12 cellular contexts compared by ENCODE assay signal in genomic region chr6:112222111-112222726, GRCh38. TPM values are rescaled to one million over a fixed set of nuclear protein-coding genes. Genes with fewer than 3 reads are reported as not detected.
DNase-seq lines count a peak whose midpoint lies in the region; ATAC-seq and TF ChIP-seq lines count a peak whose summit lies in the region.
"Had no signal": no experiment of that assay in that cellular context is flagged by ENCODE, and none has a peak within 500 bp of the region (broad histone marks: within the 10 kb centered on the region; RNA-seq: fewer than 3 reads in every experiment).

No MANE protein-coding gene starts in this region.

- TF ChIP-seq POLR2A in gastroesophageal sphincter (IDR thresholded peaks at IDR 0.05) (no peak), sigmoid colon (IDR thresholded peaks at IDR 0.05) (no peak)

- H3K36me3 ChIP-seq in gastroesophageal sphincter (no peaks in the 10 kb centered on the region), sigmoid colon (no peaks in the 10 kb centered on the region)

- H3K27ac ChIP-seq in gastroesophageal sphincter (peak overlapping the region; percentile 81 to 98 (median 86)), sigmoid colon (peak overlapping the region; percentile 79 to 89 (median 84))
- H3K27ac ChIP-seq in CD4-positive, alpha-beta T cell (ENCODE audit: low read depth, low read length) = no peak overlapping the region

- no peak for TF ChIP-seq EP300 in gastroesophageal sphincter (IDR thresholded peaks at IDR 0.05)
- no peak for TF ChIP-seq EP300 in sigmoid colon (IDR thresholded peaks at IDR 0.05)

- no peak overlapping the region for H3K4me3 Mint-ChIP-seq in CD4-positive, alpha-beta T cell
- H3K4me3 Mint-ChIP-seq: effector memory CD8-positive, alpha-beta T cell had no signal

- H3K4me1 ChIP-seq in gastroesophageal sphincter (peaks cover 47 to 97% (median 65%) of the 10 kb centered on the region in 3 donors), sigmoid colon (peaks cover 0 to 99% (median 94%) of the 10 kb centered on the region in 4 donors)

- 6 to 36% methylated on average over 4 of the region's 4 CpGs for WGBS in gastroesophageal sphincter (ENCODE audit: low coverage in 1 of 2), 2 donors
- WGBS in sigmoid colon, 2 donors = 69 to 80% methylated on average over 4 of the region's 4 CpGs

- POLR2A ChIA-PET in CD4-positive, alpha-beta T cell (lab: Charles Lee) = no interaction called here

- H3K27me3 ChIP-seq in gastroesophageal sphincter = no peaks in the 10 kb centered on the region
- H3K27me3 ChIP-seq in sigmoid colon = no peaks in the 10 kb centered on the region
- H3K27me3 ChIP-seq in CD4-positive, alpha-beta T cell (ENCODE audit: control insufficient read depth, insufficient read depth, low read length) = no peaks in the 10 kb centered on the region

- TF ChIP-seq CTCF in gastroesophageal sphincter (IDR thresholded peaks at IDR 0.05) = no peak
- no peak for TF ChIP-seq CTCF in sigmoid colon (IDR thresholded peaks at IDR 0.05)
- no peak for TF ChIP-seq CTCF in CD4-positive, alpha-beta T cell (IDR thresholded peaks at IDR 0.05)

- CTCF ChIA-PET in CD4-positive, alpha-beta T cell (lab: Charles Lee) = interaction anchor here (1.0 kb wide), 1 partner anchor 14 kb away, joined by 3 read pairs; no protein-coding TSS in a partner anchor

- peaks cover 15% of the 10 kb centered on the region for H3K27me3 Mint-ChIP-seq in CD4-positive, alpha-beta T cell

- H3K4me1 Mint-ChIP-seq in CD4-positive, alpha-beta T cell (ENCODE audit: low read depth) = no peaks in the 10 kb centered on the region

- no peak overlapping the region for H3K4me3 ChIP-seq in gastroesophageal sphincter
- H3K4me3 ChIP-seq in sigmoid colon = no peak overlapping the region

- no peak overlapping the region for H3K27ac Mint-ChIP-seq in CD4-positive, alpha-beta T cell

- H3K9me3 ChIP-seq in gastroesophageal sphincter (no peaks in the 10 kb centered on the region), sigmoid colon (no peaks in the 10 kb centered on the region)
- H3K9me3 ChIP-seq in CD4-positive, alpha-beta T cell (ENCODE audit: control insufficient read depth, low read length) = no peaks in the 10 kb centered on the region

- H3K9me3 Mint-ChIP-seq in CD4-positive, alpha-beta T cell = no peaks in the 10 kb centered on the region
- H3K9me3 Mint-ChIP-seq: effector memory CD8-positive, alpha-beta T cell had no signal

- ATAC-seq in SK-N-SH treated with all-trans-retinoic acid at 6 μM for 48 hours = peak; percentile 62
- peak; percentile 54 for ATAC-seq in gastroesophageal sphincter
- no peak for ATAC-seq in CD4-positive, alpha-beta T cell (ENCODE audit: poor library complexity)
- ATAC-seq in GM21367 (IDR thresholded peaks at IDR 0.05; ENCODE audit: unreplicated experiment) = no peak
- no peak for ATAC-seq in HG02763 (IDR thresholded peaks at IDR 0.05; ENCODE audit: unreplicated experiment)
- ATAC-seq: effector memory CD8-positive, alpha-beta T cell had no signal

- intact Hi-C loops in sigmoid colon (cut with DNase I) = loop anchor here (10.0 kb wide), 1 partner anchor 617 kb away; the partner anchor contains the start of gene TRAF3IP2
- intact Hi-C loops in CD4-positive, alpha-beta T cell (cut with DNase I, micrococcal nuclease) = no loop called here

- DNase-seq in AG20443 (ENCODE audit: low spot score) (peak; percentile 44), sigmoid colon (no peak), glomerular visceral epithelial cell (ENCODE audit: extremely low spot score) (no peak)
- no peak for DNase-seq in CD4-positive, alpha-beta T cell
- DNase-seq: activated naive CD4-positive, alpha-beta T cell treated with Interleukin-2 at 50 U/mL for 16 hours; effector memory CD8-positive, alpha-beta T cell; NCI-H2171 treated with DMSO at 0.1 percent for 48 hours; retina had no signal

- H3K36me3 Mint-ChIP-seq in CD4-positive, alpha-beta T cell (ENCODE audit: low read depth) = no peaks in the 10 kb centered on the region

TF ChIP-seq in SK-N-SH treated with all-trans-retinoic acid at 6 μM for 48 hours, 23 proteins besides CTCF, POLR2A, EP300 and RAD21:
- TF ChIP-seq PATZ1 (CRISPR knock-in tag; IDR thresholded peaks at IDR 0.05; ENCODE audit: borderline replicate concordance) = peak; percentile 82; the same call in 1 of the 2 replicates
- TF ChIP-seq RARB (CRISPR knock-in tag; IDR thresholded peaks at IDR 0.05) = no peak
- TF ChIP-seq CSRNP3 (CRISPR knock-in tag; IDR thresholded peaks at IDR 0.05) = no peak
- TF ChIP-seq ISL1 (CRISPR knock-in tag; IDR thresholded peaks at IDR 0.05) = peak; percentile 97
- 0 out of 2 replicates have a peak, but pooled peaks have one; percentile 27 for TF ChIP-seq GLIS3 (CRISPR knock-in tag; IDR thresholded peaks at IDR 0.05)
- no peak for TF ChIP-seq TSHZ2 (CRISPR knock-in tag; IDR thresholded peaks at IDR 0.05)
- peak; percentile 90 for TF ChIP-seq CSDC2 (CRISPR knock-in tag; IDR thresholded peaks at IDR 0.05)
- peak; percentile 63; the same call in 1 of the 2 replicates for TF ChIP-seq ZFP3 (CRISPR knock-in tag; IDR thresholded peaks at IDR 0.05)

RNA-seq across cellular contexts. Expression of gene LAMA4, which starts 32.1 kb away (rescaled TPM):
- total RNA-seq in gastroesophageal sphincter (100 to 1,000 TPM; 240 to 305 (median 265) TPM), sigmoid colon (100 to 1,000 TPM in 3 of 4 donors, 10 to 100 TPM in 1; 95.3 to 225 (median 140) TPM)
- 10 to 100 TPM in 1 of 3 donors, 1 to 10 TPM in 2; 6.9 to 16.6 (median 9.0) TPM for polyA plus RNA-seq in sigmoid colon
- total RNA-seq in CD4-positive, alpha-beta T cell = not detected

Comparison
In these comparisons a context has a peak if more than half of its experiments do, and no peak if none do; other contexts are left out.
1. ATAC-seq: peak in SK-N-SH treated with all-trans-retinoic acid at 6 μM for 48 hours (single experiment) and gastroesophageal sphincter (single experiment); none in CD4-positive, alpha-beta T cell (single experiment), GM21367 (single experiment) and HG02763 (single experiment).
2. RNA of gene LAMA4, which starts 32.1 kb away (total RNA-seq): 240 to 305 TPM in gastroesophageal sphincter and 95.3 to 225 TPM in sigmoid colon; not detected in CD4-positive, alpha-beta T cell; every median in the first group is over 10 times any median in the second.